In genomic region chr2:234302664-234302991, GRCh38 we compare ENCODE assay signal across 1 cellular context.
TF ChIP-seq lines count a peak whose summit lies in the region.

No MANE protein-coding gene starts in this region.

TF ChIP-seq in GM23338, 12 proteins besides CTCF, POLR2A, EP300 and RAD21 (continued from another document):
- TF ChIP-seq REST (IDR thresholded peaks at IDR 0.05; ENCODE audit: unreplicated experiment): no peak
- TF ChIP-seq JUNB (IDR thresholded peaks at IDR 0.05; ENCODE audit: unreplicated experiment): no peak
- TF ChIP-seq POLR2AphosphoS5 (IDR thresholded peaks at IDR 0.05; ENCODE audit: low read depth): no peak
- no peak for TF ChIP-seq STAT1 (IDR thresholded peaks at IDR 0.05; ENCODE audit: unreplicated experiment)
- no peak for TF ChIP-seq EZH2phosphoT487 (IDR thresholded peaks at IDR 0.05; ENCODE audit: unreplicated experiment)
- no peak for TF ChIP-seq EZH2 (IDR thresholded peaks at IDR 0.05; ENCODE audit: low read depth, unreplicated experiment)
- TF ChIP-seq ETS1 (IDR thresholded peaks at IDR 0.05): no peak
- no peak for TF ChIP-seq NANOG (IDR thresholded peaks at IDR 0.05; ENCODE audit: borderline replicate concordance)
- TF ChIP-seq CREB1 (CRISPR knock-in tag; IDR thresholded peaks at IDR 0.05; ENCODE audit: low read depth): no peak
- TF ChIP-seq ZNF114 (CRISPR knock-in tag; IDR thresholded peaks at IDR 0.05): no peak
- TF ChIP-seq ZNF462 (CRISPR knock-in tag; IDR thresholded peaks at IDR 0.05): no peak
